ENCODE assay signal across 8 cellular contexts in the genomic region with DNA sequence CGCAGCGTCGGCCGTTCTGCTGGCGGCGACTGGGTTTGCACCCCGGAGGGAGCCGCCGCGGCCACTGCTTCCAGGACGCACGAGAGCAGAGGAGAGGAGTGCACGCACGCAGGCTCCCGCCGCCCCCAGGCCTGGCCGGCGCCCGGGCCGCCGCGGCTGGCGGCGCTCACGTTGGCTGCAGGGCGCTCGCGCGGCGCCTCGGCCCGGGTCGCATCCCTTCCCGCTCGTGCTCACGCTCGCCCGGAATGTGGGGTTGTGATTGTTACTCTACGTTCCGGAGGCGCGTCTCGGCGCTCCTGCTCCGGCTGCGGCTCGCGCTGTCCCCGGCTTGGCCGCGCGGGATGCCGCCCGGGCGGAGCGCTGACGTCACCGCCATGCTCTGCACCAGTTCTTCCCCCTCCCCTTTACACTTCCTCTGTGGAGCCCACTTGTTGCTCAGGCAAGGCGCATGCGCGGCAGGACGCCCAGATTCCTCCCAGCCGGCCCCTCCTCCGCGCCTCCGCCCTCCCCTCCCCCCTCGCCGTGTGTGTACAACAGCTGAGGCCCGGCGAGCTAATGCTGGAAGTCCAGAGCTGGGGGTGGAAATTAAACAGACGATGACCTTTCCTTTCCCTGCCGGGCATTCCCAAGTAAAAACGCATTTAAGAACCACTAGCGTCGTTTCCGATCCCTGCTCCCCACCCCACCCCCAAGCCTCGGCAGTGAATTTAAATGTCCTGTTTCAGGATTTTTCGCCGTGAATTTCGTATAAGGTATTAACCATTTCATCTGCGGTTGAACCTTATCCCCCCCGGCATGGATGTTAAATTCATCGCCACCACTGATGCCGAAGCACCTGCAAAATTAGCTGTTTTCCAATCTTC. TPM values are rescaled to one million over a fixed set of nuclear protein-coding genes. Genes with fewer than 3 reads are reported as not detected.
DNase-seq lines count a peak whose midpoint lies in the region; ATAC-seq and TF ChIP-seq lines count a peak whose summit lies in the region.

A gene (minus strand): TSS at position 325 of the 863 bp plus-strand sequence. CDS start 916 bp downstream, outside the sequence.

- no peaks in the 10 kb centered on the region for H3K27me3 Mint-ChIP-seq in CD4-positive, alpha-beta memory T cell

- CTCF ChIA-PET in CD4-positive, alpha-beta memory T cell (lab: Charles Lee; ENCODE audit: partially characterized antibody): interaction anchor here (1.0 to 8.8 kb wide), 17 partner anchors 8 to 152 kb away, joined by 3 to 65 read pairs (median 8); no protein-coding TSS in a partner anchor

- peak; percentile 72 for ATAC-seq in GM19455 (IDR thresholded peaks at IDR 0.05; ENCODE audit: unreplicated experiment)

- peak within 1 kb of the TSS; percentile 81 to 85 for H3K9ac ChIP-seq in liver (ENCODE audit: low read depth in 1 of 2, low read length in 2 of 2)

- H3K4me3 ChIP-seq in CD4-positive, alpha-beta memory T cell (ENCODE audit: low read length in 2 of 2): peak within 1 kb of the TSS; percentile 57 to 80
- H3K4me3 ChIP-seq in liver (ENCODE audit: low read depth in 1 of 3, low read length in 3 of 3): peak within 1 kb of the TSS; percentile 63 to 96 (median 81)

- H3K27me3 ChIP-seq in CD4-positive, alpha-beta memory T cell (ENCODE audit: insufficient read depth, low read length): no peaks in the 10 kb centered on the region
- H3K27me3 ChIP-seq in liver (ENCODE audit: control insufficient read depth in 4 of 4, insufficient read depth in 4 of 4, low read length in 3 of 4): no peaks in the 10 kb centered on the region

- peak within 1 kb of the TSS; percentile 97 to 100 (median 98) for H3K27ac Mint-ChIP-seq in CD4-positive, alpha-beta memory T cell

- DNase-seq in CD4-positive, alpha-beta memory T cell: peak; percentile 95 to 96 (median 95)
- DNase-seq in HK-2 (ENCODE audit: unreplicated experiment): peak; percentile 98
- peak; percentile 85 for DNase-seq in NCI-H82 treated with DMSO at 0.1 percent for 48 hours (lab: John Stamatoyannopoulos, UW; ENCODE audit: unreplicated experiment)
- peak; percentile 96 for DNase-seq in activated CD4-positive, alpha-beta T cell treated with anti-CD3 and anti-CD28 coated beads, Interleukin-2, amount 50 U/mL, for 48 hours
- peak; percentile 99 for DNase-seq in dermis blood vessel endothelial cell
- peak; percentile 93 for DNase-seq in stimulated activated CD4-positive, alpha-beta T cell treated with anti-CD3 and anti-CD28 coated beads, Interleukin-4, amount 100 ng/mL, for 24 hours

- under 1% methylated on average over 84 of the region's 84 CpGs for WGBS in liver

- intact Hi-C loops in CD4-positive, alpha-beta memory T cell (cut with micrococcal nuclease): loop anchor here (1.0 to 2.0 kb wide), 5 partner anchors 12 to 292 kb away; a partner anchor contains a TSS

- peak within 1 kb of the TSS; percentile 93 to 97 (median 95) for H3K4me3 Mint-ChIP-seq in CD4-positive, alpha-beta memory T cell

- no peaks in the 10 kb centered on the region for H3K36me3 ChIP-seq in CD4-positive, alpha-beta memory T cell (ENCODE audit: insufficient read depth, low read length)
- H3K36me3 ChIP-seq in liver (ENCODE audit: control insufficient read depth in 4 of 4, insufficient read depth in 3 of 4, low read depth in 1 of 4, low read length in 3 of 4): peaks cover 0 to 2% (median 0%) of the 10 kb centered on the region in 4 donors

- TF ChIP-seq CTCF in liver (IDR thresholded peaks at IDR 0.05; ENCODE audit: low read depth, low read length, missing input control): no peak

- H3K4me1 Mint-ChIP-seq in CD4-positive, alpha-beta memory T cell: peaks cover 36 to 72% (median 52%) of the 10 kb centered on the region in 4 donors

- peak; percentile 55 to 71 for TF ChIP-seq RAD21 in liver (IDR thresholded peaks at IDR 0.05)

- H3K9me3 ChIP-seq in CD4-positive, alpha-beta memory T cell (ENCODE audit: control insufficient read depth in 1 of 2, low read length in 2 of 2): no peaks in the 10 kb centered on the region
- H3K9me3 ChIP-seq in liver (ENCODE audit: control insufficient read depth in 4 of 4, low read length in 3 of 4): no peaks in the 10 kb centered on the region

- peaks cover 77% of the 10 kb centered on the region for H3K4me1 ChIP-seq in CD4-positive, alpha-beta memory T cell (ENCODE audit: insufficient read depth, low read length)
- H3K4me1 ChIP-seq in liver (ENCODE audit: control insufficient read depth in 4 of 4, insufficient read depth in 4 of 4, low read length in 3 of 4): peaks cover 19 to 55% (median 34%) of the 10 kb centered on the region in 4 donors

- POLR2A ChIA-PET in CD4-positive, alpha-beta memory T cell (lab: Charles Lee; ENCODE audit: partially characterized antibody): interaction anchor here (0.7 to 15.3 kb wide), 29 partner anchors 11 to 1852 kb away, joined by 3 to 456 read pairs (median 6); a partner anchor contains a TSS

- H3K9me3 Mint-ChIP-seq in CD4-positive, alpha-beta memory T cell: peaks cover 0 to 2% (median 0%) of the 10 kb centered on the region in 8 donors

- peaks cover 7 to 28% of the 10 kb centered on the region in 2 donors for H3K36me3 Mint-ChIP-seq in CD4-positive, alpha-beta memory T cell

- H3K27ac ChIP-seq in CD4-positive, alpha-beta memory T cell (ENCODE audit: low read depth, low read length): peak within 1 kb of the TSS; percentile 93
- peak within 1 kb of the TSS; percentile 98 to 99 for H3K27ac ChIP-seq in liver (ENCODE audit: low read depth in 1 of 2, low read length in 2 of 2)

TF ChIP-seq in liver, 16 proteins besides CTCF, POLR2A, EP300 and RAD21:
- peak; percentile 91 for TF ChIP-seq NR2F2 (IDR thresholded peaks at IDR 0.05)
- TF ChIP-seq, protein P1, sequence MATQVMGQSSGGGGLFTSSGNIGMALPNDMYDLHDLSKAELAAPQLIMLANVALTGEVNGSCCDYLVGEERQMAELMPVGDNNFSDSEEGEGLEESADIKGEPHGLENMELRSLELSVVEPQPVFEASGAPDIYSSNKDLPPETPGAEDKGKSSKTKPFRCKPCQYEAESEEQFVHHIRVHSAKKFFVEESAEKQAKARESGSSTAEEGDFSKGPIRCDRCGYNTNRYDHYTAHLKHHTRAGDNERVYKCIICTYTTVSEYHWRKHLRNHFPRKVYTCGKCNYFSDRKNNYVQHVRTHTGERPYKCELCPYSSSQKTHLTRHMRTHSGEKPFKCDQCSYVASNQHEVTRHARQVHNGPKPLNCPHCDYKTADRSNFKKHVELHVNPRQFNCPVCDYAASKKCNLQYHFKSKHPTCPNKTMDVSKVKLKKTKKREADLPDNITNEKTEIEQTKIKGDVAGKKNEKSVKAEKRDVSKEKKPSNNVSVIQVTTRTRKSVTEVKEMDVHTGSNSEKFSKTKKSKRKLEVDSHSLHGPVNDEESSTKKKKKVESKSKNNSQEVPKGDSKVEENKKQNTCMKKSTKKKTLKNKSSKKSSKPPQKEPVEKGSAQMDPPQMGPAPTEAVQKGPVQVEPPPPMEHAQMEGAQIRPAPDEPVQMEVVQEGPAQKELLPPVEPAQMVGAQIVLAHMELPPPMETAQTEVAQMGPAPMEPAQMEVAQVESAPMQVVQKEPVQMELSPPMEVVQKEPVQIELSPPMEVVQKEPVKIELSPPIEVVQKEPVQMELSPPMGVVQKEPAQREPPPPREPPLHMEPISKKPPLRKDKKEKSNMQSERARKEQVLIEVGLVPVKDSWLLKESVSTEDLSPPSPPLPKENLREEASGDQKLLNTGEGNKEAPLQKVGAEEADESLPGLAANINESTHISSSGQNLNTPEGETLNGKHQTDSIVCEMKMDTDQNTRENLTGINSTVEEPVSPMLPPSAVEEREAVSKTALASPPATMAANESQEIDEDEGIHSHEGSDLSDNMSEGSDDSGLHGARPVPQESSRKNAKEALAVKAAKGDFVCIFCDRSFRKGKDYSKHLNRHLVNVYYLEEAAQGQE (IDR thresholded peaks at IDR 0.05): peak; percentile 89
- TF ChIP-seq TAF1 (conservative IDR thresholded peaks at IDR 0.05): no peak
- TF ChIP-seq HNF4A (conservative IDR thresholded peaks at IDR 0.05): peak; percentile 66 to 71
- TF ChIP-seq FOXA1 (IDR thresholded peaks at IDR 0.05): peak; percentile 81
- TF ChIP-seq YY1 (IDR thresholded peaks at IDR 0.05): peak; percentile 83
- TF ChIP-seq RXRA (IDR thresholded peaks at IDR 0.05): peak; percentile 87 to 90
- peak; percentile 55 for TF ChIP-seq FOXA2 (IDR thresholded peaks at IDR 0.05)
- peak; percentile 96 for TF ChIP-seq SP1 (IDR thresholded peaks at IDR 0.05)
- TF ChIP-seq GABPA (IDR thresholded peaks at IDR 0.05 in 1 of 2, conservative IDR thresholded peaks at IDR 0.05 in 1 of 2): peak; percentile 17 to 58
- peak in 1 of 2 donors; percentile 80 for TF ChIP-seq JUND (IDR thresholded peaks at IDR 0.05)
- TF ChIP-seq, protein P2, sequence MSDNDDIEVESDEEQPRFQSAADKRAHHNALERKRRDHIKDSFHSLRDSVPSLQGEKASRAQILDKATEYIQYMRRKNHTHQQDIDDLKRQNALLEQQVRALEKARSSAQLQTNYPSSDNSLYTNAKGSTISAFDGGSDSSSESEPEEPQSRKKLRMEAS (IDR thresholded peaks at IDR 0.05): peak; percentile 97
- peak; percentile 29 for TF ChIP-seq HNF4G (IDR thresholded peaks at IDR 0.05)
- peak; percentile 60 to 94 for TF ChIP-seq EGR1 (IDR thresholded peaks at IDR 0.05; ENCODE audit: low read depth in 2 of 2)
- TF ChIP-seq, protein P3, sequence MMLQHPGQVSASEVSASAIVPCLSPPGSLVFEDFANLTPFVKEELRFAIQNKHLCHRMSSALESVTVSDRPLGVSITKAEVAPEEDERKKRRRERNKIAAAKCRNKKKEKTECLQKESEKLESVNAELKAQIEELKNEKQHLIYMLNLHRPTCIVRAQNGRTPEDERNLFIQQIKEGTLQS (IDR thresholded peaks at IDR 0.05): peak; percentile 62
- TF ChIP-seq, protein P4, sequence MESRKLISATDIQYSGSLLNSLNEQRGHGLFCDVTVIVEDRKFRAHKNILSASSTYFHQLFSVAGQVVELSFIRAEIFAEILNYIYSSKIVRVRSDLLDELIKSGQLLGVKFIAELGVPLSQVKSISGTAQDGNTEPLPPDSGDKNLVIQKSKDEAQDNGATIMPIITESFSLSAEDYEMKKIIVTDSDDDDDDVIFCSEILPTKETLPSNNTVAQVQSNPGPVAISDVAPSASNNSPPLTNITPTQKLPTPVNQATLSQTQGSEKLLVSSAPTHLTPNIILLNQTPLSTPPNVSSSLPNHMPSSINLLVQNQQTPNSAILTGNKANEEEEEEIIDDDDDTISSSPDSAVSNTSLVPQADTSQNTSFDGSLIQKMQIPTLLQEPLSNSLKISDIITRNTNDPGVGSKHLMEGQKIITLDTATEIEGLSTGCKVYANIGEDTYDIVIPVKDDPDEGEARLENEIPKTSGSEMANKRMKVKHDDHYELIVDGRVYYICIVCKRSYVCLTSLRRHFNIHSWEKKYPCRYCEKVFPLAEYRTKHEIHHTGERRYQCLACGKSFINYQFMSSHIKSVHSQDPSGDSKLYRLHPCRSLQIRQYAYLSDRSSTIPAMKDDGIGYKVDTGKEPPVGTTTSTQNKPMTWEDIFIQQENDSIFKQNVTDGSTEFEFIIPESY (IDR thresholded peaks at IDR 0.05): peak; percentile 83

RNA-seq across cellular contexts. Expression of the gene that starts here (rescaled TPM):
- 10 to 100 TPM; 36.6 to 37.7 TPM for total RNA-seq in CD4-positive, alpha-beta memory T cell
- polyA plus RNA-seq in CD4-positive, alpha-beta memory T cell: 1 to 10 TPM; 1.2 to 3.8 TPM
- total RNA-seq in dermis blood vessel endothelial cell: 11.6 and 17.9 TPM in 2 replicates
- total RNA-seq in liver: 10 to 100 TPM in 1 of 2 donors, 1 to 10 TPM in 1; 7.6 to 15.8 TPM
- polyA plus RNA-seq in liver: 1 to 10 TPM; 3.8 to 7.1 TPM

Comparison
In these comparisons a context has a peak if more than half of its experiments do, and no peak if none do; other contexts are left out.
1. Peak in every context shown above with its lines: DNase-seq, ATAC-seq, H3K4me3 ChIP-seq and H3K27ac ChIP-seq.